12 cellular contexts compared by ENCODE assay signal in genomic region chr19:7863157-7863970, GRCh38. TPM values are rescaled to one million over a fixed set of nuclear protein-coding genes. Genes with fewer than 3 reads are reported as not detected.
DNase-seq lines count a peak whose midpoint lies in the region; ATAC-seq, FAIRE-seq and TF ChIP-seq lines count a peak whose summit lies in the region.
"Had no signal": no experiment of that assay in that cellular context is flagged by ENCODE, and none has a peak within 500 bp of the region (broad histone marks: within the 10 kb centered on the region; RNA-seq: fewer than 3 reads in every experiment).

No MANE protein-coding gene starts in this region.

- intact Hi-C loops in Right ventricle myocardium inferior (cut with DNase I), result no loop called here
- intact Hi-C loops in endothelial cell of umbilical vein (cut with micrococcal nuclease), result no loop called here

- H3K27ac Mint-ChIP-seq in stimulated activated naive B cell treated with anti-CD40 and anti-IgM and Interleukin-4, amounts not matched to agents 10 μg/mL and 1 μg/mL and 100 μg/mL, for 72 hours, result no peak overlapping the region

- H3K4me1 ChIP-seq in right atrium auricular region, result peaks cover 0 to 23% of the 10 kb centered on the region in 2 donors
- H3K4me1 ChIP-seq in endothelial cell of umbilical vein (ENCODE audit: control insufficient read depth, extremely low read depth, insufficient read depth, low read length), result peaks cover under 1% of the 10 kb centered on the region
- peaks cover 0 to 24% (median 12%) of the 10 kb centered on the region in 4 donors for H3K4me1 ChIP-seq in tibial nerve

- WGBS in tibial nerve, 2 donors, result 68 to 74% methylated on average over 28 to 82 of the region's 83 CpGs

- H3K36me3 ChIP-seq in right atrium auricular region (no peaks in the 10 kb centered on the region), endothelial cell of umbilical vein (ENCODE audit: control insufficient read depth in 2 of 2, extremely low read depth in 1 of 2, insufficient read depth in 2 of 2, low read length in 2 of 2) (no peaks in the 10 kb centered on the region), tibial nerve (peaks cover 0 to 41% (median 0%) of the 10 kb centered on the region in 3 donors)

- dilution Hi-C loops in endothelial cell of umbilical vein (cut with MboI; ENCODE audit: extremely low pct_ligation_motif_present, low sequenced_read_pairs), result no loop called here

- H3K36me3 Mint-ChIP-seq in stimulated activated naive B cell treated with anti-CD40 and anti-IgM and Interleukin-4, amounts not matched to agents 10 μg/mL and 1 μg/mL and 100 μg/mL, for 72 hours, result peaks cover 10 to 18% of the 10 kb centered on the region in 2 donors

- H3K27me3 Mint-ChIP-seq in stimulated activated naive B cell treated with anti-CD40 and anti-IgM and Interleukin-4, amounts not matched to agents 10 μg/mL and 1 μg/mL and 100 μg/mL, for 72 hours, result peaks cover 62 to 72% of the 10 kb centered on the region in 2 donors

- POLR2A ChIA-PET in endothelial cell of umbilical vein (lab: Charles Lee), result no interaction called here

- no peaks in the 10 kb centered on the region for H4K20me1 ChIP-seq in endothelial cell of umbilical vein (replicated peaks; ENCODE audit: control insufficient read depth, extremely low read depth, insufficient read depth, low read length)

- TF ChIP-seq CTCF in right atrium auricular region (IDR thresholded peaks at IDR 0.05) (no peak), endothelial cell of umbilical vein (IDR thresholded peaks at IDR 0.05; ENCODE audit: extremely low read depth in 1 of 2, insufficient read depth in 1 of 2, low read depth in 1 of 2, low read length in 2 of 2) (no peak), tibial nerve (IDR thresholded peaks at IDR 0.05) (no peak)

- H3K4me1 Mint-ChIP-seq in stimulated activated naive B cell treated with anti-CD40 and anti-IgM and Interleukin-4, amounts not matched to agents 10 μg/mL and 1 μg/mL and 100 μg/mL, for 72 hours, result peaks cover 12 to 31% of the 10 kb centered on the region in 2 donors

- H2AFZ ChIP-seq in endothelial cell of umbilical vein (ENCODE audit: low read depth, low read length), result no peak overlapping the region

- H3K27me3 ChIP-seq in right atrium auricular region, result no peaks in the 10 kb centered on the region
- H3K27me3 ChIP-seq in endothelial cell of umbilical vein (ENCODE audit: control insufficient read depth in 2 of 2, insufficient read depth in 2 of 2, low read length in 2 of 2), result peaks cover 12 to 21% of the 10 kb centered on the region in 2 experiments
- H3K27me3 ChIP-seq in tibial nerve, result peaks cover 0 to 57% of the 10 kb centered on the region in 2 donors

- no TSS peak for BruUV-seq in endothelial cell of umbilical vein (replicated peaks; lab: Mats Ljungman, UMichigan)

- no peaks in the 10 kb centered on the region for H3K9me3 ChIP-seq in right atrium auricular region
- H3K9me3 ChIP-seq in endothelial cell of umbilical vein (replicated peaks; ENCODE audit: control insufficient read depth, insufficient read depth, low read length), result no peaks in the 10 kb centered on the region
- no peaks in the 10 kb centered on the region for H3K9me3 ChIP-seq in tibial nerve

- no peak overlapping the region for H3K9ac ChIP-seq in endothelial cell of umbilical vein (replicated peaks; ENCODE audit: extremely low read depth, insufficient read depth, low read length)

- peak overlapping the region; percentile 15 to 29 for H3K4me3 Mint-ChIP-seq in stimulated activated naive B cell treated with anti-CD40 and anti-IgM and Interleukin-4, amounts not matched to agents 10 μg/mL and 1 μg/mL and 100 μg/mL, for 72 hours
- H3K4me3 Mint-ChIP-seq: neural crest cell had no signal

- no peaks in the 10 kb centered on the region for H3K9me1 ChIP-seq in endothelial cell of umbilical vein (replicated peaks; ENCODE audit: control insufficient read depth, extremely low read depth, insufficient read depth, low read length)

- no peak overlapping the region for H3K27ac ChIP-seq in right atrium auricular region
- no peak overlapping the region for H3K27ac ChIP-seq in endothelial cell of umbilical vein (ENCODE audit: insufficient read depth, low read depth, low read length)
- no peak overlapping the region for H3K27ac ChIP-seq in tibial nerve

- TF ChIP-seq POLR2A in endothelial cell of umbilical vein (IDR thresholded peaks at IDR 0.05; ENCODE audit: low read depth, low read length), result no peak
- no peak for TF ChIP-seq POLR2A in tibial nerve (IDR thresholded peaks at IDR 0.05)

- no peak for TF ChIP-seq EP300 in tibial nerve (IDR thresholded peaks at IDR 0.05)

- DNase-seq in Right ventricle myocardium inferior (ENCODE audit: missing footprints), result peak; percentile 60
- DNase-seq in right atrium auricular region (ENCODE audit: low spot score), result no peak
- no peak for DNase-seq in endothelial cell of umbilical vein (ENCODE audit: low read depth, low spot score)
- DNase-seq in stimulated activated naive B cell treated with anti-CD40 and anti-IgM and Interleukin-4, amounts not matched to agents 10 μg/mL and 1 μg/mL and 100 μg/mL, for 72 hours, result no peak
- DNase-seq in tibial nerve (ENCODE audit: low spot score in 2 of 2), result no peak
- DNase-seq in cerebellar cortex (ENCODE audit: low spot score), result no peak
- DNase-seq: NCI-H446 treated with DMSO at 0.1 percent for 48 hours had no signal

- no peaks in the 10 kb centered on the region for H3K9me3 Mint-ChIP-seq in stimulated activated naive B cell treated with anti-CD40 and anti-IgM and Interleukin-4, amounts not matched to agents 10 μg/mL and 1 μg/mL and 100 μg/mL, for 72 hours
- H3K9me3 Mint-ChIP-seq: neural crest cell had no signal

- no peaks in the 10 kb centered on the region for H3K79me2 ChIP-seq in endothelial cell of umbilical vein (ENCODE audit: control insufficient read depth, insufficient read depth, low read length)

- ATAC-seq in Right ventricle myocardium inferior, result no peak
- ATAC-seq in stimulated activated naive B cell treated with anti-CD40 and anti-IgM and Interleukin-4, amounts not matched to agents 10 μg/mL and 1 μg/mL and 100 μg/mL, for 72 hours (replicated peaks), result peak; percentile 23 to 24

- CTCF ChIA-PET in endothelial cell of umbilical vein (lab: Charles Lee), result interaction anchor here (1.2 kb wide), 1 partner anchor 9 kb away, joined by 3 read pairs; no protein-coding TSS in a partner anchor

- no peak for FAIRE-seq in endothelial cell of umbilical vein (lab: Jason Lieb, UNC)
- FAIRE-seq: bronchial epithelial cell, G401.6, islet of Langerhans had no signal

- H3K4me3 ChIP-seq in right atrium auricular region, result no peak overlapping the region
- H3K4me3 ChIP-seq in endothelial cell of umbilical vein (replicated peaks in 1 of 3; ENCODE audit: insufficient read depth in 1 of 3, low read depth in 1 of 3, low read length in 3 of 3), result no peak overlapping the region
- no peak overlapping the region for H3K4me3 ChIP-seq in tibial nerve

- H3K4me2 ChIP-seq in endothelial cell of umbilical vein (ENCODE audit: insufficient read depth, low read length), result no peak overlapping the region

RNA-seq across cellular contexts. Expression of gene PRR36, which starts 10.8 kb away (rescaled TPM):
- not detected for total RNA-seq in Right ventricle myocardium inferior
- not detected for total RNA-seq in right atrium auricular region
- total RNA-seq in endothelial cell of umbilical vein, result not detected in 2 replicates
- 0.05 TPM in 1 of 2 replicates, not detected in the other for polyA plus RNA-seq in endothelial cell of umbilical vein
- 0.01 TPM in 1 of 2 replicates, not detected in the other for polyA plus RNA-seq in endothelial cell of umbilical vein (2011; cell fraction: cytosol; rRNA removed)
- 0.03 TPM in 1 of 2 replicates, not detected in the other for polyA plus RNA-seq in endothelial cell of umbilical vein (2011; cell fraction: nucleus; rRNA removed)
- polyA plus RNA-seq in endothelial cell of umbilical vein (2012), result 0.05 TPM in 1 of 2 replicates, not detected in the other
- not detected in 2 replicates for polyA minus RNA-seq in endothelial cell of umbilical vein
- not detected for polyA minus RNA-seq in endothelial cell of umbilical vein (2011; cell fraction: cytosol; rRNA and poly(A)+ RNA removed)
- not detected in 2 replicates for polyA minus RNA-seq in endothelial cell of umbilical vein (2011; cell fraction: nucleus; rRNA and poly(A)+ RNA removed)
- 1 to 10 TPM in 1 of 4 donors, not detected in 3; 2.5 TPM for total RNA-seq in tibial nerve
- total RNA-seq: bronchial epithelial cell, RPMI7951 had no signal

RNA-seq across cellular contexts. Expression of gene LRRC8E, which starts 24.9 kb away (rescaled TPM):
- total RNA-seq in Right ventricle myocardium inferior (2.5 TPM), right atrium auricular region (1 to 10 TPM; 1.5 to 2.1 TPM), endothelial cell of umbilical vein (1.6 and 1.8 TPM in 2 replicates), tibial nerve (1 to 10 TPM in 1 of 4 donors, under 1 TPM in 1, not detected in 2; 0.59 to 1.2 TPM)
- polyA plus RNA-seq in endothelial cell of umbilical vein, result 1.1 and 1.3 TPM in 2 replicates
- 0.75 and 0.87 TPM in 2 replicates for polyA plus RNA-seq in endothelial cell of umbilical vein (2011; cell fraction: cytosol; rRNA removed)
- polyA plus RNA-seq in endothelial cell of umbilical vein (2011; cell fraction: nucleus; rRNA removed), result 0.71 and 1.2 TPM in 2 replicates
- 2.2 and 2.4 TPM in 2 replicates for polyA plus RNA-seq in endothelial cell of umbilical vein (2012)
- polyA minus RNA-seq in endothelial cell of umbilical vein, result 2.1 and 3.2 TPM in 2 replicates
- polyA minus RNA-seq in endothelial cell of umbilical vein (2011; cell fraction: cytosol; rRNA and poly(A)+ RNA removed), result 5.0 TPM
- 0.87 and 1.2 TPM in 2 replicates for polyA minus RNA-seq in endothelial cell of umbilical vein (2011; cell fraction: nucleus; rRNA and poly(A)+ RNA removed)

RNA-seq across cellular contexts. Expression of gene EVI5L, which starts 33.3 kb away (rescaled TPM):
- total RNA-seq in Right ventricle myocardium inferior (21.5 TPM), right atrium auricular region (10 to 100 TPM; 14.2 to 17.4 TPM), endothelial cell of umbilical vein (13.5 and 18.3 TPM in 2 replicates), tibial nerve (10 to 100 TPM; 14.4 to 30.3 (median 17.7) TPM)
- 11.9 and 15.8 TPM in 2 replicates for polyA plus RNA-seq in endothelial cell of umbilical vein
- 9.3 and 10.3 TPM in 2 replicates for polyA plus RNA-seq in endothelial cell of umbilical vein (2011; cell fraction: cytosol; rRNA removed)
- 14.7 and 18.5 TPM in 2 replicates for polyA plus RNA-seq in endothelial cell of umbilical vein (2011; cell fraction: nucleus; rRNA removed)
- polyA plus RNA-seq in endothelial cell of umbilical vein (2012), result 10.3 and 17.7 TPM in 2 replicates
- 14.3 and 23.8 TPM in 2 replicates for polyA minus RNA-seq in endothelial cell of umbilical vein
- polyA minus RNA-seq in endothelial cell of umbilical vein (2011; cell fraction: cytosol; rRNA and poly(A)+ RNA removed), result 7.0 TPM
- 8.7 and 9.9 TPM in 2 replicates for polyA minus RNA-seq in endothelial cell of umbilical vein (2011; cell fraction: nucleus; rRNA and poly(A)+ RNA removed)

RNA-seq across cellular contexts. Expression of gene MAP2K7, which starts 40.3 kb away (rescaled TPM):
- 28.0 TPM for total RNA-seq in Right ventricle myocardium inferior
- total RNA-seq in right atrium auricular region, result 10 to 100 TPM; 12.0 to 14.4 TPM
- 31.6 and 36.0 TPM in 2 replicates for total RNA-seq in endothelial cell of umbilical vein
- polyA plus RNA-seq in endothelial cell of umbilical vein, result 13.8 and 14.0 TPM in 2 replicates
- 8.8 and 12.6 TPM in 2 replicates for polyA plus RNA-seq in endothelial cell of umbilical vein (2011; cell fraction: cytosol; rRNA removed)
- polyA plus RNA-seq in endothelial cell of umbilical vein (2011; cell fraction: nucleus; rRNA removed), result 45.9 and 51.2 TPM in 2 replicates
- polyA plus RNA-seq in endothelial cell of umbilical vein (2012), result 16.2 and 21.2 TPM in 2 replicates
- 11.8 and 14.7 TPM in 2 replicates for polyA minus RNA-seq in endothelial cell of umbilical vein
- polyA minus RNA-seq in endothelial cell of umbilical vein (2011; cell fraction: cytosol; rRNA and poly(A)+ RNA removed), result 15.1 TPM
- 16.2 and 23.8 TPM in 2 replicates for polyA minus RNA-seq in endothelial cell of umbilical vein (2011; cell fraction: nucleus; rRNA and poly(A)+ RNA removed)
- 10 to 100 TPM; 11.1 to 31.2 (median 20.9) TPM for total RNA-seq in tibial nerve

RNA-seq across cellular contexts. Expression of gene TGFBR3L, which starts 51.3 kb away (rescaled TPM):
- total RNA-seq in Right ventricle myocardium inferior (7.2 TPM), right atrium auricular region (10 to 100 TPM; 22.1 to 26.7 TPM), endothelial cell of umbilical vein (1.2 TPM in 1 of 2 replicates, not detected in the other), tibial nerve (not detected)
- polyA plus RNA-seq in endothelial cell of umbilical vein, result 0.35 and 0.81 TPM in 2 replicates
- polyA plus RNA-seq in endothelial cell of umbilical vein (2011; cell fraction: cytosol; rRNA removed), result not detected in 2 replicates
- polyA plus RNA-seq in endothelial cell of umbilical vein (2011; cell fraction: nucleus; rRNA removed), result 0.16 TPM in 1 of 2 replicates, not detected in the other
- polyA plus RNA-seq in endothelial cell of umbilical vein (2012), result 1.2 TPM in 1 of 2 replicates, not detected in the other
- polyA minus RNA-seq in endothelial cell of umbilical vein, result not detected in 2 replicates
- polyA minus RNA-seq in endothelial cell of umbilical vein (2011; cell fraction: cytosol; rRNA and poly(A)+ RNA removed), result 9.8 TPM
- 0.48 TPM in 1 of 2 replicates, not detected in the other for polyA minus RNA-seq in endothelial cell of umbilical vein (2011; cell fraction: nucleus; rRNA and poly(A)+ RNA removed)
